In the genomic region with DNA sequence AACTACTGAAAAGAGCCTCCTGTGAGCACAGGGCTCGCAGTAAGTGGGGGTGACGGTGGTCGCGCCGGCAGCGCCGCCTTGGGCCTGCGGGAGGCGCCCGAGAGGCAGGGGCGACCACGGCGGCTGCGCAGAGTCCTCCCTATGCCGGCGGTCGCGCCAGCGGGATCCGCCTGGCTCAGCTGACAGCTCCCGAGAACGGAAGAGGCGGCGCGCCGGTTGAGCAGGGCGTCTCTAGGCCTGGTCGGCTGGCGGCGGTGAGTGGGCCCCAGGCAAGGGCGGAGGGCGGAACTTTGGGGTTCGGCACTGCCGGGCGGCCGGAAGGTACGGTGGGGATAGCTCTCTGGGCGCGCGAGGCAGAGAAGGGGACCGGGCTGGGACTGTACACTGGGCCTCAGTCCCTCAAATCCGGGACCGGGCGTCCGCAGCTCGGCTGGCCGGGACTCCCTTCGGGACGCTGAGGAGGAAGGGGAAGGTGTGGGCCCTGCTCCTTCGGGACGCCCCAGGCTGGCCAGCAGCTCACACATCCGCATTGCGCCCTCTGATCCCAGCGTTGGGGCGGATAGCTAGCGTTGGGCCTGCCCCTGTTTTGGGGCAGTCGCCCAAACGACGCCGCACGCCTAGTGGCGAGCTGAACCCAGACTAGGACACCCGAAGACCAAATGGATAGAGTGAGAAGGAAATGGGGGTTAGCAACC, we compare ENCODE assay signal across 8 cellular contexts. TPM values are rescaled to one million over a fixed set of nuclear protein-coding genes. Genes with fewer than 3 reads are reported as not detected.
DNase-seq lines count a peak whose midpoint lies in the region; ATAC-seq and TF ChIP-seq lines count a peak whose summit lies in the region.

Gene RNF14, plus strand, starts transcription at position 192 of the 695 bp plus-strand sequence. CDS start 4,484 bp downstream, outside the sequence.

- H3K79me2 ChIP-seq in MM.1S (ENCODE audit: low read length) = peaks cover 34% of the 10 kb centered on the region

- H3K36me3 ChIP-seq in MM.1S (replicated peaks; ENCODE audit: insufficient read depth, low read length) = no peaks in the 10 kb centered on the region
- H3K36me3 ChIP-seq in testis (ENCODE audit: low read depth, missing control alignments) = no peaks in the 10 kb centered on the region

- H2AFZ ChIP-seq in MM.1S (ENCODE audit: low read length) = peak within 1 kb of the TSS; percentile 78

- ATAC-seq in omental fat pad (ENCODE audit: low FRiP score) = peak; percentile 100

- H3K9me2 ChIP-seq in MM.1S (replicated peaks; ENCODE audit: insufficient read depth, low read length) = no peaks in the 10 kb centered on the region

- in situ Hi-C loops in SK-MEL-5 (cut with HindIII; ENCODE audit: low pct_unique_long_range_greater_than_20kb, low sequenced_read_pairs) = no loop called here

- H3K27ac ChIP-seq in MM.1S (ENCODE audit: low read length) = peak within 1 kb of the TSS; percentile 95
- H3K27ac ChIP-seq in testis = peak within 1 kb of the TSS; percentile 98

- H3K4me1 ChIP-seq in MM.1S (ENCODE audit: low read length) = peaks cover 8% of the 10 kb centered on the region; the same call in 1 of the 2 replicates
- peaks cover 19% of the 10 kb centered on the region for H3K4me1 ChIP-seq in testis

- H3F3A ChIP-seq in MM.1S (ENCODE audit: insufficient read depth, low read length) = peaks cover 23% of the 10 kb centered on the region

- H3K4me3 Mint-ChIP-seq in activated naive CD4-positive, alpha-beta T cell treated with anti-CD3 and anti-CD28 coated beads for 36 hours = peak within 1 kb of the TSS; percentile 93

- peak; percentile 87 for TF ChIP-seq POLR2A in testis (IDR thresholded peaks at IDR 0.05)

- peak; percentile 94 for TF ChIP-seq CTCF in MM.1S (IDR thresholded peaks at IDR 0.05; ENCODE audit: low read length)
- TF ChIP-seq CTCF in omental fat pad (IDR thresholded peaks at IDR 0.05) = peak in 2 of 3 donors; percentile 58 to 86
- peak; percentile 92 to 98 (median 97) for TF ChIP-seq CTCF in testis (IDR thresholded peaks at IDR 0.05)

- H3K9me3 ChIP-seq in MM.1S (replicated peaks; ENCODE audit: insufficient read depth, low read length) (no peaks in the 10 kb centered on the region), testis (no peaks in the 10 kb centered on the region)

- no peaks in the 10 kb centered on the region for H4K20me1 ChIP-seq in MM.1S (ENCODE audit: insufficient read depth, low read length)

- peak within 1 kb of the TSS; percentile 81 for H3K4me3 ChIP-seq in MM.1S (ENCODE audit: low read length)
- peak within 1 kb of the TSS; percentile 83 to 98 for H3K4me3 ChIP-seq in testis

- no peaks in the 10 kb centered on the region for H3K9me3 Mint-ChIP-seq in activated naive CD4-positive, alpha-beta T cell treated with anti-CD3 and anti-CD28 coated beads for 36 hours

- 0% methylated on average over 31 to 63 of the region's 63 CpGs for WGBS in testis, 2 donors

- H3K36me3 Mint-ChIP-seq in activated naive CD4-positive, alpha-beta T cell treated with anti-CD3 and anti-CD28 coated beads for 36 hours (ENCODE audit: low read depth) = peaks cover 14% of the 10 kb centered on the region

- peak within 1 kb of the TSS; percentile 91 for H3K4me2 ChIP-seq in MM.1S (ENCODE audit: low read depth, low read length)

- H3K4me1 Mint-ChIP-seq in activated naive CD4-positive, alpha-beta T cell treated with anti-CD3 and anti-CD28 coated beads for 36 hours (ENCODE audit: low read depth) = peaks cover 37% of the 10 kb centered on the region

- intact Hi-C loops in activated naive CD4-positive, alpha-beta T cell treated with anti-CD3 and anti-CD28 coated beads for 36 hours (cut with micrococcal nuclease) = loop anchor here (1.0 to 2.0 kb wide), 6 partner anchors 38 to 276 kb away; partner anchors contain the start of gene DELE1
- intact Hi-C loops in testis (cut with DNase I; ENCODE audit: low total_unique reads) = no loop called here

- CTCF ChIA-PET in activated naive CD4-positive, alpha-beta T cell treated with anti-CD3 and anti-CD28 coated beads for 36 hours (lab: Charles Lee) = interaction anchor here (0.6 to 7.3 kb wide), 32 partner anchors 9 to 734 kb away, joined by 3 to 115 read pairs (median 6); partner anchors contain the start of genes FCHSD1, GNPDA1, PCDH1 and PCDH12

- peak within 1 kb of the TSS; percentile 91 for H3K27ac Mint-ChIP-seq in activated naive CD4-positive, alpha-beta T cell treated with anti-CD3 and anti-CD28 coated beads for 36 hours

- H3K27me3 ChIP-seq in MM.1S (replicated peaks; ENCODE audit: insufficient read depth, low read length) = no peaks in the 10 kb centered on the region
- no peaks in the 10 kb centered on the region for H3K27me3 ChIP-seq in testis

- DNase-seq in GM04504 (ENCODE audit: low read depth) = peak; percentile 87
- DNase-seq in HCEC 1CT = peak; percentile 95
- DNase-seq in MM.1S = peak; percentile 97
- DNase-seq in SK-MEL-5 (ENCODE audit: low read depth, low spot score) = peak; percentile 93
- DNase-seq in activated naive CD4-positive, alpha-beta T cell treated with anti-CD3 and anti-CD28 coated beads for 36 hours = peak; percentile 96
- peak; percentile 92 for DNase-seq in germinal center (ENCODE audit: low spot score)
- peak; percentile 77 for DNase-seq in omental fat pad (ENCODE audit: low spot score)
- peak; percentile 94 for DNase-seq in testis

- peak within 1 kb of the TSS; percentile 93 for H3K9ac ChIP-seq in MM.1S (ENCODE audit: low read length)

- no peaks in the 10 kb centered on the region for H3K27me3 Mint-ChIP-seq in activated naive CD4-positive, alpha-beta T cell treated with anti-CD3 and anti-CD28 coated beads for 36 hours (ENCODE audit: low read depth)

RNA-seq across cellular contexts. Expression of gene RNF14, which starts in this region (rescaled TPM):
- total RNA-seq in SK-MEL-5 (2014; rRNA removed; shearing (Covaris generic)) = 213 and 228 TPM in 2 replicates
- 77.5 and 92.9 TPM in 2 replicates for polyA plus RNA-seq in SK-MEL-5 (2015; cell fraction: cytosol; rRNA removed)
- 47.1 and 54.6 TPM in 2 replicates for polyA plus RNA-seq in SK-MEL-5 (2015; cell fraction: nucleus; rRNA removed)
- 10 to 100 TPM; 29.8 to 35.6 TPM for total RNA-seq in activated naive CD4-positive, alpha-beta T cell treated with anti-CD3 and anti-CD28 coated beads for 36 hours
- total RNA-seq in omental fat pad = 100 to 1,000 TPM in 1 of 4 donors, 10 to 100 TPM in 3; 47.3 to 107 (median 66.7) TPM
- 100 to 1,000 TPM in 1 of 2 donors, 10 to 100 TPM in 1; 98.8 to 101 TPM for total RNA-seq in testis
- 149 TPM for polyA plus RNA-seq in testis (ENCODE audit: insufficient read depth, low read depth, low replicate concordance)

Comparison
In these comparisons a context has a peak if more than half of its experiments do, and no peak if none do; other contexts are left out.
1. Peak in every context shown above with its lines: DNase-seq, ATAC-seq, H3K4me3 ChIP-seq and H3K27ac ChIP-seq.